ENCODE assay signal across 13 cellular contexts in genomic region chr2:61247204-61247812, GRCh38.
DNase-seq lines count a peak whose midpoint lies in the region; ATAC-seq and TF ChIP-seq lines count a peak whose summit lies in the region.
"Had no signal": no experiment of that assay in that cellular context is flagged by ENCODE, and none has a peak within 500 bp of the region (broad histone marks: within the 10 kb centered on the region; RNA-seq: fewer than 3 reads in every experiment).

No MANE protein-coding gene starts in this region.

- H3K9me3 ChIP-seq in adipocyte (ENCODE audit: control insufficient read depth, low read length) = no peaks in the 10 kb centered on the region
- H3K9me3 ChIP-seq: BLaER1 treated with 17β-estradiol and CSF1 and Interleukin-3, amounts not matched to agents 10 nM and 100 nM had no signal

- TF ChIP-seq CTCF in foreskin fibroblast (IDR thresholded peaks at IDR 0.05; ENCODE audit: low read depth, low read length) = no peak
- no peak for TF ChIP-seq CTCF in activated CD8-positive, alpha-beta T cell treated with anti-CD3 and anti-CD28 coated beads for 36 hours (IDR thresholded peaks at IDR 0.05)

- peaks cover 84% of the 10 kb centered on the region for H3K36me3 ChIP-seq in adipocyte (ENCODE audit: control insufficient read depth, insufficient read depth, low read length, severe bottlenecking)

- peak; percentile 48 for DNase-seq in A172 (ENCODE audit: low spot score)
- peak; percentile 87 for DNase-seq in GM04503 (ENCODE audit: low read depth)
- peak; percentile 72 for DNase-seq in adipocyte (ENCODE audit: low read depth)
- peak; percentile 86 to 91 for DNase-seq in foreskin fibroblast
- DNase-seq in activated CD8-positive, alpha-beta T cell treated with anti-CD3 and anti-CD28 coated beads for 36 hours = no peak
- DNase-seq in pons (ENCODE audit: low spot score) = no peak
- DNase-seq: activated CD4-positive, alpha-beta T cell treated with anti-CD3 and anti-CD28 coated beads for 48 hours; SW 1271 had no signal

- H3K27me3 ChIP-seq in adipocyte (replicated peaks; ENCODE audit: control insufficient read depth, insufficient read depth, low read length) = no peaks in the 10 kb centered on the region
- H3K27me3 ChIP-seq: BLaER1 treated with 17β-estradiol and CSF1 and Interleukin-3, amounts not matched to agents 10 nM and 100 nM had no signal

- CTCF ChIA-PET in activated CD8-positive, alpha-beta T cell treated with anti-CD3 and anti-CD28 coated beads for 36 hours (lab: Charles Lee) = no interaction called here

- intact Hi-C loops in activated CD8-positive, alpha-beta T cell treated with anti-CD3 and anti-CD28 coated beads for 36 hours (cut with micrococcal nuclease) = no loop called here

- peaks cover 21% of the 10 kb centered on the region for H3K36me3 Mint-ChIP-seq in activated CD8-positive, alpha-beta T cell treated with anti-CD3 and anti-CD28 coated beads for 36 hours (ENCODE audit: low read depth)

- H3K27me3 Mint-ChIP-seq in activated CD8-positive, alpha-beta T cell treated with anti-CD3 and anti-CD28 coated beads for 36 hours = no peaks in the 10 kb centered on the region
- H3K27me3 Mint-ChIP-seq: activated naive CD8-positive, alpha-beta T cell had no signal

- peaks cover 5% of the 10 kb centered on the region for H3K4me1 ChIP-seq in adipocyte (ENCODE audit: control insufficient read depth, insufficient read depth, low read length)
- H3K4me1 ChIP-seq: BLaER1 treated with 17β-estradiol and CSF1 and Interleukin-3, amounts not matched to agents 10 nM and 100 nM; parathyroid adenoma had no signal

- H3K27ac Mint-ChIP-seq in activated CD8-positive, alpha-beta T cell treated with anti-CD3 and anti-CD28 coated beads for 36 hours = no peak overlapping the region

- H3K9me3 Mint-ChIP-seq in activated CD8-positive, alpha-beta T cell treated with anti-CD3 and anti-CD28 coated beads for 36 hours = no peaks in the 10 kb centered on the region

- POLR2A ChIA-PET in activated CD8-positive, alpha-beta T cell treated with anti-CD3 and anti-CD28 coated beads for 36 hours (lab: Charles Lee) = no interaction called here

- no peak overlapping the region for H3K4me3 ChIP-seq in adipocyte (ENCODE audit: low read length)
- H3K4me3 ChIP-seq in foreskin fibroblast (ENCODE audit: low read depth in 1 of 2, low read length in 2 of 2) = no peak overlapping the region
- H3K4me3 ChIP-seq: BLaER1 treated with 17β-estradiol and CSF1 and Interleukin-3, amounts not matched to agents 10 nM and 100 nM had no signal

- H3K4me1 Mint-ChIP-seq in activated CD8-positive, alpha-beta T cell treated with anti-CD3 and anti-CD28 coated beads for 36 hours (ENCODE audit: low read depth) = peaks cover 3% of the 10 kb centered on the region

- no peak overlapping the region for H3K4me3 Mint-ChIP-seq in activated CD8-positive, alpha-beta T cell treated with anti-CD3 and anti-CD28 coated beads for 36 hours
- H3K4me3 Mint-ChIP-seq: activated naive CD8-positive, alpha-beta T cell had no signal

- no peak overlapping the region for H3K9ac ChIP-seq in adipocyte (ENCODE audit: low read length)
- H3K9ac ChIP-seq: BLaER1 treated with 17β-estradiol and CSF1 and Interleukin-3, amounts not matched to agents 10 nM and 100 nM; parathyroid adenoma had no signal

- ATAC-seq in GM18511 (IDR thresholded peaks at IDR 0.05; ENCODE audit: unreplicated experiment) = no peak
- no peak for ATAC-seq in activated CD8-positive, alpha-beta T cell treated with anti-CD3 and anti-CD28 coated beads for 36 hours
- ATAC-seq in HG03095 (IDR thresholded peaks at IDR 0.05; ENCODE audit: unreplicated experiment) = no peak

Comparison
In these comparisons a context has a peak if more than half of its experiments do, and no peak if none do; other contexts are left out.
1. DNase-seq: peak in A172 (single experiment), GM04503 (single experiment), adipocyte (single experiment) and foreskin fibroblast (2 of 2); none in activated CD8-positive, alpha-beta T cell treated with anti-CD3 and anti-CD28 coated beads for 36 hours (single experiment) and pons (single experiment).